In the genomic region with DNA sequence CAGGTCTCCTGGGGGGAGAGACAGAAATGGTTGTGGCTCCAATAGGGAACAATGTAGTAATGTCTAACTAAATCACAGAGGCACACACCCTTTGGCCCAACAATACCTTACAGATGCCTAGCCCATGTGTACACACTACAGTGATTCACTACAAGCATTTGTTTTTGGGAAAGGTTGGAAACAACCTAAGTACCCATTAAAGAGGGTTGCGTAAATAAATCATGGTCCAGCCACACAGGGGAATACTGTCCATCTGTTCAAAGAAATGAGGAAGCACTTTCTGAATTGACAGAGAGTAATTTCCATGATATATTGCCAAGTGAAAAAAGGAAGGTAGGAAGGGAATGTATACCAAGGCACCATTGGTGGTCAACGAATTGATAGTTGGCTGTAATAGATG, we compare ENCODE assay signal across 3 cellular contexts.
TF ChIP-seq lines count a peak whose summit lies in the region.

No MANE protein-coding gene starts in this region.

TF ChIP-seq in K562, 482 proteins besides CTCF, POLR2A, EP300 and RAD21 (continues in another document):
- TF ChIP-seq, protein P1, sequence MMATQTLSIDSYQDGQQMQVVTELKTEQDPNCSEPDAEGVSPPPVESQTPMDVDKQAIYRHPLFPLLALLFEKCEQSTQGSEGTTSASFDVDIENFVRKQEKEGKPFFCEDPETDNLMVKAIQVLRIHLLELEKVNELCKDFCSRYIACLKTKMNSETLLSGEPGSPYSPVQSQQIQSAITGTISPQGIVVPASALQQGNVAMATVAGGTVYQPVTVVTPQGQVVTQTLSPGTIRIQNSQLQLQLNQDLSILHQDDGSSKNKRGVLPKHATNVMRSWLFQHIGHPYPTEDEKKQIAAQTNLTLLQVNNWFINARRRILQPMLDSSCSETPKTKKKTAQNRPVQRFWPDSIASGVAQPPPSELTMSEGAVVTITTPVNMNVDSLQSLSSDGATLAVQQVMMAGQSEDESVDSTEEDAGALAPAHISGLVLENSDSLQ (IDR thresholded peaks at IDR 0.05), result peak; percentile 89
- TF ChIP-seq BCL6 (CRISPR knock-in tag; IDR thresholded peaks at IDR 0.05), result no peak
- TF ChIP-seq CBFA2T3 (IDR thresholded peaks at IDR 0.05), result peak; percentile 42; the same call in 1 of the 2 replicates
- TF ChIP-seq ZNF165 (CRISPR knock-in tag; IDR thresholded peaks at IDR 0.05; ENCODE audit: borderline replicate concordance), result no peak
- TF ChIP-seq TEAD4 (IDR thresholded peaks at IDR 0.05; ENCODE audit: low read length), result peak; percentile 48; the same call in 1 of the 2 replicates
- TF ChIP-seq TEAD4 (CRISPR knock-in tag; IDR thresholded peaks at IDR 0.05; ENCODE audit: borderline replicate concordance), result no peak
- no peak for TF ChIP-seq ELF2 (CRISPR knock-in tag; IDR thresholded peaks at IDR 0.05)
- 0 out of 2 replicates have a peak, but pooled peaks have one; percentile 15 for TF ChIP-seq NFE2 (IDR thresholded peaks at IDR 0.05; ENCODE audit: low read depth)
- peak; percentile 78 for TF ChIP-seq CEBPB (tag; IDR thresholded peaks at IDR 0.05)
- peak; percentile 23; the same call in 1 of the 2 replicates for TF ChIP-seq HDAC2 (IDR thresholded peaks at IDR 0.05)
- TF ChIP-seq, protein P2, sequence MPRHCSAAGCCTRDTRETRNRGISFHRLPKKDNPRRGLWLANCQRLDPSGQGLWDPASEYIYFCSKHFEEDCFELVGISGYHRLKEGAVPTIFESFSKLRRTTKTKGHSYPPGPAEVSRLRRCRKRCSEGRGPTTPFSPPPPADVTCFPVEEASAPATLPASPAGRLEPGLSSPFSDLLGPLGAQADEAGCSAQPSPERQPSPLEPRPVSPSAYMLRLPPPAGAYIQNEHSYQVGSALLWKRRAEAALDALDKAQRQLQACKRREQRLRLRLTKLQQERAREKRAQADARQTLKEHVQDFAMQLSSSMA (CRISPR knock-in tag; IDR thresholded peaks at IDR 0.05), result no peak
- TF ChIP-seq TCF3 (CRISPR knock-in tag; IDR thresholded peaks at IDR 0.05), result peak; percentile 37; the same call in 1 of the 2 replicates
- TF ChIP-seq ELF4 (CRISPR knock-in tag; IDR thresholded peaks at IDR 0.05), result no peak
- no peak for TF ChIP-seq RBM14 (IDR thresholded peaks at IDR 0.05; ENCODE audit: borderline replicate concordance, insufficient read depth, low read depth, low read length)
- no peak for TF ChIP-seq STAT5B (CRISPR knock-in tag; IDR thresholded peaks at IDR 0.05)
- TF ChIP-seq, protein P3, sequence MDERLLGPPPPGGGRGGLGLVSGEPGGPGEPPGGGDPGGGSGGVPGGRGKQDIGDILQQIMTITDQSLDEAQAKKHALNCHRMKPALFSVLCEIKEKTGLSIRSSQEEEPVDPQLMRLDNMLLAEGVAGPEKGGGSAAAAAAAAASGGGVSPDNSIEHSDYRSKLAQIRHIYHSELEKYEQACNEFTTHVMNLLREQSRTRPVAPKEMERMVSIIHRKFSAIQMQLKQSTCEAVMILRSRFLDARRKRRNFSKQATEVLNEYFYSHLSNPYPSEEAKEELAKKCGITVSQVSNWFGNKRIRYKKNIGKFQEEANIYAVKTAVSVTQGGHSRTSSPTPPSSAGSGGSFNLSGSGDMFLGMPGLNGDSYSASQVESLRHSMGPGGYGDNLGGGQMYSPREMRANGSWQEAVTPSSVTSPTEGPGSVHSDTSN (CRISPR knock-in tag; IDR thresholded peaks at IDR 0.05; ENCODE audit: low read depth), result no peak
- TF ChIP-seq, protein P3 (tag; conservative IDR thresholded peaks at IDR 0.05; ENCODE audit: low read depth), result peak; percentile 95
- TF ChIP-seq HSF4 (CRISPR knock-in tag; IDR thresholded peaks at IDR 0.05; ENCODE audit: borderline replicate concordance), result no peak
- TF ChIP-seq MEIS2 (IDR thresholded peaks at IDR 0.05; ENCODE audit: partially characterized antibody), result peak; percentile 96
- TF ChIP-seq KDM1A (IDR thresholded peaks at IDR 0.05), result peak; percentile 73 to 82
- TF ChIP-seq ZNF696 (CRISPR knock-in tag; conservative IDR thresholded peaks at IDR 0.05), result no peak

TF ChIP-seq in SK-N-SH, 30 proteins besides CTCF, POLR2A, EP300 and RAD21:
- TF ChIP-seq YY1 (IDR thresholded peaks at IDR 0.05; ENCODE audit: low read depth), result no peak
- no peak for TF ChIP-seq NRF1 (IDR thresholded peaks at IDR 0.05; ENCODE audit: low read depth, low read length)
- no peak for TF ChIP-seq POLR2AphosphoS5 (IDR thresholded peaks at IDR 0.05; ENCODE audit: low read depth, low read length)
- no peak for TF ChIP-seq GATA2 (CRISPR knock-in tag; IDR thresholded peaks at IDR 0.05)
- no peak for TF ChIP-seq MXI1 (IDR thresholded peaks at IDR 0.05; ENCODE audit: low read depth, low read length)
- TF ChIP-seq EZH2phosphoT487 (IDR thresholded peaks at IDR 0.05; ENCODE audit: borderline replicate concordance, low read depth), result no peak
- no peak for TF ChIP-seq FOXM1 (IDR thresholded peaks at IDR 0.05; ENCODE audit: low read depth)
- no peak for TF ChIP-seq ELF1 (IDR thresholded peaks at IDR 0.05)
- TF ChIP-seq, protein P4, sequence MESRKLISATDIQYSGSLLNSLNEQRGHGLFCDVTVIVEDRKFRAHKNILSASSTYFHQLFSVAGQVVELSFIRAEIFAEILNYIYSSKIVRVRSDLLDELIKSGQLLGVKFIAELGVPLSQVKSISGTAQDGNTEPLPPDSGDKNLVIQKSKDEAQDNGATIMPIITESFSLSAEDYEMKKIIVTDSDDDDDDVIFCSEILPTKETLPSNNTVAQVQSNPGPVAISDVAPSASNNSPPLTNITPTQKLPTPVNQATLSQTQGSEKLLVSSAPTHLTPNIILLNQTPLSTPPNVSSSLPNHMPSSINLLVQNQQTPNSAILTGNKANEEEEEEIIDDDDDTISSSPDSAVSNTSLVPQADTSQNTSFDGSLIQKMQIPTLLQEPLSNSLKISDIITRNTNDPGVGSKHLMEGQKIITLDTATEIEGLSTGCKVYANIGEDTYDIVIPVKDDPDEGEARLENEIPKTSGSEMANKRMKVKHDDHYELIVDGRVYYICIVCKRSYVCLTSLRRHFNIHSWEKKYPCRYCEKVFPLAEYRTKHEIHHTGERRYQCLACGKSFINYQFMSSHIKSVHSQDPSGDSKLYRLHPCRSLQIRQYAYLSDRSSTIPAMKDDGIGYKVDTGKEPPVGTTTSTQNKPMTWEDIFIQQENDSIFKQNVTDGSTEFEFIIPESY (IDR thresholded peaks at IDR 0.05; ENCODE audit: borderline replicate concordance, low read depth), result no peak

TF ChIP-seq in HEK293T, 16 proteins besides CTCF, POLR2A, EP300 and RAD21:
- no peak for TF ChIP-seq FOXA1 (IDR thresholded peaks at IDR 0.05)
- TF ChIP-seq FOXM1 (IDR thresholded peaks at IDR 0.05; ENCODE audit: borderline replicate concordance), result no peak
- no peak for TF ChIP-seq L3MBTL2 (conservative IDR thresholded peaks at IDR 0.05)
- no peak for TF ChIP-seq SUZ12 (IDR thresholded peaks at IDR 0.05)
- no peak for TF ChIP-seq FOXK2 (IDR thresholded peaks at IDR 0.05)
- no peak for TF ChIP-seq ZNF384 (IDR thresholded peaks at IDR 0.05)
- no peak for TF ChIP-seq LEF1 (IDR thresholded peaks at IDR 0.05; ENCODE audit: borderline replicate concordance)
- no peak for TF ChIP-seq ELF4 (IDR thresholded peaks at IDR 0.05)
- TF ChIP-seq NFRKB (IDR thresholded peaks at IDR 0.05), result no peak
